13 cellular contexts compared by ENCODE assay signal in genomic region chr6:112443666-112444065, GRCh38.
A peak's percentile ranks its signal among the peaks of the same experiment; 100 is the strongest.
DNase-seq lines count a peak whose midpoint lies in the region; ATAC-seq and TF ChIP-seq lines count a peak whose summit lies in the region.
"Had no signal": no experiment of that assay in that cellular context is flagged by ENCODE, and none has a peak within 500 bp of the region (broad histone marks: within the 10 kb centered on the region; RNA-seq: fewer than 3 reads in every experiment).

No MANE protein-coding gene starts in this region.

- H3K36me3 Mint-ChIP-seq in neural progenitor cell, result no peaks in the 10 kb centered on the region
- H3K36me3 Mint-ChIP-seq: activated naive CD4-positive, alpha-beta T cell treated with anti-CD3 and anti-CD28 coated beads, Interleukin-2, amount 50 U/mL, for 72 hours had no signal

- no peaks in the 10 kb centered on the region for H3K9me3 ChIP-seq in neural progenitor cell (ENCODE audit: low read depth)

- no peak overlapping the region for H3K9ac ChIP-seq in neural progenitor cell

- H3F3A ChIP-seq in neural progenitor cell (ENCODE audit: low read depth), result no peaks in the 10 kb centered on the region

- H3K36me3 ChIP-seq in neural progenitor cell, result no peaks in the 10 kb centered on the region

- H3K9me3 Mint-ChIP-seq in neural progenitor cell, result peaks cover 2% of the 10 kb centered on the region
- H3K9me3 Mint-ChIP-seq: activated naive CD4-positive, alpha-beta T cell treated with anti-CD3 and anti-CD28 coated beads, Interleukin-2, amount 50 U/mL, for 72 hours had no signal

- peak; percentile 86 for DNase-seq in AG09319 (ENCODE audit: extremely low read depth, low read depth)
- DNase-seq in NCI-H2171 treated with DMSO at 0.1 percent for 48 hours (lab: John Stamatoyannopoulos, UW), result peak; percentile 65
- DNase-seq in fibroblast of gingiva (ENCODE audit: low read depth), result peak; percentile 94
- DNase-seq in neural progenitor cell (ENCODE audit: low spot score), result no peak
- DNase-seq in NCI-H526 treated with DMSO at 0.1 percent for 48 hours (lab: John Stamatoyannopoulos, UW), result no peak
- no peak for DNase-seq in DMS114 treated with DMSO at 0.1 percent for 48 hours (lab: John Stamatoyannopoulos, UW; ENCODE audit: unreplicated experiment)
- DNase-seq: activated CD4-positive, alpha-beta T cell treated with anti-CD3 and anti-CD28 coated beads, Interleukin-2, amount 50 U/mL, for 4 hours; effector CD8-positive, alpha-beta T cell had no signal

- H3K27ac Mint-ChIP-seq in neural progenitor cell, result peak overlapping the region; percentile 95
- H3K27ac Mint-ChIP-seq: activated naive CD4-positive, alpha-beta T cell treated with anti-CD3 and anti-CD28 coated beads, Interleukin-2, amount 50 U/mL, for 72 hours; progenitor cell of endocrine pancreas had no signal

- no peaks in the 10 kb centered on the region for H3K27me3 ChIP-seq in neural progenitor cell

- peaks cover 29% of the 10 kb centered on the region for H3K4me1 Mint-ChIP-seq in neural progenitor cell

- no peak; the same call in 1 of the 2 replicates for TF ChIP-seq CTCF in AG09319 (IDR thresholded peaks at IDR 0.05; ENCODE audit: low read depth, low read length)
- TF ChIP-seq CTCF in neural progenitor cell (IDR thresholded peaks at IDR 0.05), result no peak

- H3K4me3 ChIP-seq in neural progenitor cell, result no peak overlapping the region
- H3K4me3 ChIP-seq: K562 had no signal

- H3K4me2 ChIP-seq in neural progenitor cell, result peak overlapping the region; percentile 52

- H4K20me1 ChIP-seq in neural progenitor cell (ENCODE audit: low read depth), result no peaks in the 10 kb centered on the region

- H3K27ac ChIP-seq in neural progenitor cell, result no peak overlapping the region

- H3K27me3 Mint-ChIP-seq in neural progenitor cell (ENCODE audit: insufficient read depth, low read depth), result no peaks in the 10 kb centered on the region
- H3K27me3 Mint-ChIP-seq: progenitor cell of endocrine pancreas had no signal

- H3K79me2 ChIP-seq in neural progenitor cell (ENCODE audit: low read depth), result no peaks in the 10 kb centered on the region

- no peak overlapping the region for H3K4me3 Mint-ChIP-seq in neural progenitor cell

- H2AFZ ChIP-seq in neural progenitor cell (replicated peaks), result peak overlapping the region; percentile 51

- H3K4me1 ChIP-seq in neural progenitor cell, result peaks cover 28% of the 10 kb centered on the region

- ATAC-seq in HG03520 (IDR thresholded peaks at IDR 0.05; ENCODE audit: unreplicated experiment), result no peak
- ATAC-seq in HG02678 (IDR thresholded peaks at IDR 0.05; ENCODE audit: unreplicated experiment), result no peak
- ATAC-seq: activated naive CD4-positive, alpha-beta T cell treated with anti-CD3 and anti-CD28 coated beads, Interleukin-2, amount 50 U/mL, for 72 hours; K562 had no signal

Comparison
In these comparisons a context has a peak if more than half of its experiments do, and no peak if none do; other contexts are left out.
1. DNase-seq: peak in AG09319 (single experiment), NCI-H2171 treated with DMSO at 0.1 percent for 48 hours (single experiment) and fibroblast of gingiva (single experiment); none in neural progenitor cell (single experiment), NCI-H526 treated with DMSO at 0.1 percent for 48 hours (single experiment) and DMS114 treated with DMSO at 0.1 percent for 48 hours (single experiment).